ENCODE assay signal across 12 cellular contexts in genomic region chr15:89179966-89180875, GRCh38. TPM values are rescaled to one million over a fixed set of nuclear protein-coding genes. Genes with fewer than 3 reads are reported as not detected.
DNase-seq lines count a peak whose midpoint lies in the region; ATAC-seq, FAIRE-seq and TF ChIP-seq lines count a peak whose summit lies in the region.
"Had no signal": no experiment of that assay in that cellular context is flagged by ENCODE, and none has a peak within 500 bp of the region (broad histone marks: within the 10 kb centered on the region; RNA-seq: fewer than 3 reads in every experiment).

No MANE protein-coding gene starts in this region.

- no peak overlapping the region for H3K4me3 ChIP-seq in AG09309 (ENCODE audit: control insufficient read depth, low read depth, low read length)
- H3K4me3 ChIP-seq in small intestine (ENCODE audit: low read depth in 1 of 2, low read length in 2 of 2) = no peak overlapping the region
- no peak overlapping the region for H3K4me3 ChIP-seq in BE2C (ENCODE audit: low read depth, low read length)
- H3K4me3 ChIP-seq: MG63 had no signal

- peaks cover 13 to 20% of the 10 kb centered on the region in 2 donors for H3K36me3 ChIP-seq in small intestine (ENCODE audit: control insufficient read depth in 2 of 2, insufficient read depth in 2 of 2, low read length in 2 of 2)
- H3K36me3 ChIP-seq in BE2C = peaks cover 18% of the 10 kb centered on the region

- 78 to 81% (median 80%) methylated on average over 5 of the region's 5 CpGs for WGBS in small intestine, 3 donors

- DNase-seq in AG09309 (ENCODE audit: low read depth) (peak; percentile 51), GM13976 (ENCODE audit: low spot score) (peak; percentile 41), T1000 (lab: John Stamatoyannopoulos, UW) (peak; percentile 60), iris pigment epithelial cell (ENCODE audit: low read depth) (peak; percentile 54), small intestine (no peak), H54 (ENCODE audit: insufficient read length, low spot score) (no peak), BE2C (no peak)
- DNase-seq: Calu3, MG63, NCI-H345 had no signal

- no peaks in the 10 kb centered on the region for H3K9me3 ChIP-seq in small intestine (ENCODE audit: control insufficient read depth, low read depth)
- H3K9me3 ChIP-seq in BE2C = no peaks in the 10 kb centered on the region
- H3K9me3 ChIP-seq: MG63 had no signal

- no peak for TF ChIP-seq POLR2A in H54 (IDR thresholded peaks at IDR 0.05; ENCODE audit: low read depth, low read length)

- H3K27me3 ChIP-seq in small intestine (ENCODE audit: control insufficient read depth in 2 of 2, insufficient read depth in 2 of 2, low read length in 2 of 2) (no peaks in the 10 kb centered on the region), BE2C (no peaks in the 10 kb centered on the region)
- H3K27me3 ChIP-seq: MG63 had no signal

- in situ Hi-C loops in GM13976 (cut with MboI; ENCODE audit: low sequenced_read_pairs, unreplicated experiment) = loop anchor here (10.0 kb wide), 1 partner anchor 275 kb away; no protein-coding TSS in a partner anchor

- no peak for TF ChIP-seq CTCF in AG09309 (IDR thresholded peaks at IDR 0.05; ENCODE audit: control insufficient read depth, insufficient read depth, low read depth, low read length, missing control alignments)
- TF ChIP-seq CTCF in GM13976 (IDR thresholded peaks at IDR 0.05; ENCODE audit: borderline replicate concordance, control extremely low read depth, extremely low read depth, insufficient read depth, missing control alignments) = no peak
- TF ChIP-seq CTCF in BE2C (IDR thresholded peaks at IDR 0.05; ENCODE audit: low read depth, low read length) = no peak

- H3K4me1 ChIP-seq in small intestine (ENCODE audit: control insufficient read depth in 2 of 2, insufficient read depth in 1 of 2, low read depth in 1 of 2, low read length in 1 of 2) (no peaks in the 10 kb centered on the region), BE2C (no peaks in the 10 kb centered on the region; the same call in 1 of the 2 replicates)

- no peak overlapping the region for H3K27ac ChIP-seq in small intestine (ENCODE audit: low read depth in 1 of 2, low read length in 1 of 2)

- no peak for ATAC-seq in GM19324 (IDR thresholded peaks at IDR 0.05; ENCODE audit: low FRiP score, unreplicated experiment)

- FAIRE-seq in small intestine (lab: Jason Lieb, UNC) (no peak), H54 (lab: Jason Lieb, UNC) (no peak)
- FAIRE-seq: frontal cortex had no signal

RNA-seq across cellular contexts. Expression of gene RLBP1, which starts 41.2 kb away (rescaled TPM):
- under 1 TPM in 1 of 3 donors, not detected in 2; 0.60 TPM for polyA plus RNA-seq in small intestine
- polyA plus RNA-seq in BE2C (2012; ENCODE audit: insufficient read depth, insufficient read length, low read depth) = not detected

Comparison
In these comparisons a context has a peak if more than half of its experiments do, and no peak if none do; other contexts are left out.
1. DNase-seq: peak in AG09309 (single experiment), GM13976 (single experiment), T1000 (single experiment) and iris pigment epithelial cell (single experiment); none in small intestine (single experiment), H54 (single experiment) and BE2C (single experiment).